28 cellular contexts compared by ENCODE assay signal in genomic region chr1:247378334-247379073, GRCh38. TPM values are rescaled to one million over a fixed set of nuclear protein-coding genes. Genes with fewer than 3 reads are reported as not detected.
"Had no signal": no experiment of that assay in that cellular context is flagged by ENCODE, and none has a peak within 500 bp of the region (broad histone marks: within the 10 kb centered on the region; RNA-seq: fewer than 3 reads in every experiment).

No MANE protein-coding gene starts in this region.

- H3K9me3 Mint-ChIP-seq: activated naive CD4-positive, alpha-beta T cell treated with anti-CD3 and anti-CD28 coated beads, Interleukin-2, amount 10 ng/mL, durations not matched to agents 7 days and 5 days; activated naive CD8-positive, alpha-beta T cell treated with anti-CD3 and anti-CD28 coated beads, Interleukin-2, amount 50 U/mL, for 24 hours had no signal

- H3K4me1 Mint-ChIP-seq: activated CD4-positive, alpha-beta T cell treated with anti-CD3 and anti-CD28 coated beads, Interleukin-2, amount 10 ng/mL, durations not matched to agents 7 days and 5 days had no signal

- H3K4me3 ChIP-seq: body of pancreas, transverse colon, uterus had no signal

- H3K36me3 Mint-ChIP-seq: activated CD8-positive, alpha-beta memory T cell treated with anti-CD3 and anti-CD28 coated beads, Interleukin-2, amount 10 ng/mL, durations not matched to agents 7 days and 5 days; activated naive CD4-positive, alpha-beta T cell treated with anti-CD3 and anti-CD28 coated beads, Interleukin-2, amount 10 ng/mL, durations not matched to agents 7 days and 5 days; memory B cell; naive thymus-derived CD4-positive, alpha-beta T cell; stimulated activated naive B cell treated with anti-CD40 and anti-IgM and Interleukin-4, amounts not matched to agents 10 μg/mL and 1 μg/mL and 100 μg/mL, for 72 hours had no signal

- H3K27ac ChIP-seq: body of pancreas, transverse colon, uterus, VCaP had no signal

- ATAC-seq: activated CD8-positive, alpha-beta memory T cell treated with anti-CD3 and anti-CD28 coated beads, Interleukin-2, amount 10 ng/mL, durations not matched to agents 7 days and 5 days; activated CD8-positive, alpha-beta T cell treated with anti-CD3 and anti-CD28 coated beads for 36 hours; activated naive CD8-positive, alpha-beta T cell treated with anti-CD3 and anti-CD28 coated beads, Interleukin-2, amount 50 U/mL, for 24 hours; body of pancreas; esophagus mucosa; naive thymus-derived CD4-positive, alpha-beta T cell; stimulated activated naive B cell treated with anti-CD40 and anti-IgM and Interleukin-4, amounts not matched to agents 10 μg/mL and 1 μg/mL and 100 μg/mL, for 72 hours had no signal

- H3K9me3 ChIP-seq: body of pancreas, transverse colon, uterus had no signal

- H3K27me3 ChIP-seq: transverse colon, uterus had no signal

- FAIRE-seq: endothelial cell of umbilical vein, islet of Langerhans had no signal

- H3K4me1 ChIP-seq: body of pancreas, transverse colon, uterus had no signal

- DNase-seq: activated CD4-positive, alpha-beta T cell treated with anti-CD3 and anti-CD28 coated beads, Interleukin-2, amount 10 ng/mL, durations not matched to agents 7 days and 5 days; activated CD4-positive, CD25-positive, alpha-beta regulatory T cell treated with anti-CD3 and anti-CD28 coated beads, Interleukin-2, amount 50 U/mL, for 72 hours; activated CD8-positive, alpha-beta memory T cell treated with anti-CD3 and anti-CD28 coated beads, Interleukin-2, amount 10 ng/mL, durations not matched to agents 7 days and 5 days; activated CD8-positive, alpha-beta T cell treated with anti-CD3 and anti-CD28 coated beads for 36 hours; activated effector memory CD4-positive, alpha-beta T cell treated with anti-CD3 and anti-CD28 coated beads, Interleukin-2, amount 50 U/mL, for 16 hours; activated naive CD4-positive, alpha-beta T cell treated with anti-CD3 and anti-CD28 coated beads, Interleukin-2, amount 10 ng/mL, durations not matched to agents 7 days and 5 days; activated naive CD8-positive, alpha-beta T cell treated with anti-CD3 and anti-CD28 coated beads, Interleukin-2, amount 50 U/mL, for 24 hours; activated T-cell treated with anti-CD3 and anti-CD28 coated beads for 4 hours; anterior cingulate cortex; body of pancreas; caudate nucleus; effector CD8-positive, alpha-beta T cell; foreskin melanocyte; hippocampal formation; naive thymus-derived CD4-positive, alpha-beta T cell; retina; stimulated activated CD4-positive, alpha-beta T cell treated with anti-CD3 and anti-CD28 coated beads, Interleukin-2, amount 100 ng/mL, for 48 hours; stimulated activated CD8-positive, alpha-beta memory T cell treated with anti-CD3 and anti-CD28 coated beads, Interleukin-4, amount 100 ng/mL, for 48 hours; stimulated activated naive B cell treated with anti-CD40 and anti-IgM and Interleukin-4, amounts not matched to agents 10 μg/mL and 1 μg/mL and 100 μg/mL, for 72 hours; transverse colon; uterus had no signal

- H3K27ac Mint-ChIP-seq: activated CD4-positive, alpha-beta T cell treated with anti-CD3 and anti-CD28 coated beads, Interleukin-2, amount 10 ng/mL, durations not matched to agents 7 days and 5 days; activated CD8-positive, alpha-beta memory T cell treated with anti-CD3 and anti-CD28 coated beads, Interleukin-2, amount 10 ng/mL, durations not matched to agents 7 days and 5 days; activated CD8-positive, alpha-beta T cell treated with anti-CD3 and anti-CD28 coated beads for 36 hours; activated naive CD4-positive, alpha-beta T cell treated with anti-CD3 and anti-CD28 coated beads, Interleukin-2, amount 10 ng/mL, durations not matched to agents 7 days and 5 days; activated naive CD8-positive, alpha-beta T cell treated with anti-CD3 and anti-CD28 coated beads, Interleukin-2, amount 50 U/mL, for 24 hours; dendritic cell treated with granulocyte-macrophage colony-stimulating factor and Interleukin-4, amounts not matched to agents 40 ng/mL and 50 ng/mL, for 4 days; memory B cell; naive thymus-derived CD4-positive, alpha-beta T cell; progenitor cell of endocrine pancreas; stimulated activated naive B cell treated with anti-CD40 and anti-IgM and Interleukin-4, amounts not matched to agents 10 μg/mL and 1 μg/mL and 100 μg/mL, for 72 hours had no signal

- H3K4me3 Mint-ChIP-seq: activated CD4-positive, alpha-beta T cell treated with anti-CD3 and anti-CD28 coated beads, Interleukin-2, amount 10 ng/mL, durations not matched to agents 7 days and 5 days; activated CD8-positive, alpha-beta memory T cell treated with anti-CD3 and anti-CD28 coated beads, Interleukin-2, amount 10 ng/mL, durations not matched to agents 7 days and 5 days; activated CD8-positive, alpha-beta T cell treated with anti-CD3 and anti-CD28 coated beads for 36 hours; activated naive CD4-positive, alpha-beta T cell treated with anti-CD3 and anti-CD28 coated beads, Interleukin-2, amount 10 ng/mL, durations not matched to agents 7 days and 5 days; activated naive CD8-positive, alpha-beta T cell treated with anti-CD3 and anti-CD28 coated beads, Interleukin-2, amount 50 U/mL, for 24 hours; dendritic cell treated with granulocyte-macrophage colony-stimulating factor and Interleukin-4, amounts not matched to agents 40 ng/mL and 50 ng/mL, for 4 days; memory B cell; naive thymus-derived CD4-positive, alpha-beta T cell; stimulated activated naive B cell treated with anti-CD40 and anti-IgM and Interleukin-4, amounts not matched to agents 10 μg/mL and 1 μg/mL and 100 μg/mL, for 72 hours had no signal

- H3K27me3 Mint-ChIP-seq: activated CD8-positive, alpha-beta T cell treated with anti-CD3 and anti-CD28 coated beads for 36 hours; dendritic cell treated with granulocyte-macrophage colony-stimulating factor and Interleukin-4, amounts not matched to agents 40 ng/mL and 50 ng/mL, for 4 days had no signal

- H3K36me3 ChIP-seq: transverse colon, uterus had no signal

RNA-seq across cellular contexts. Expression of gene NLRP3, which starts 37.5 kb away (rescaled TPM):
- total RNA-seq: progenitor cell of endocrine pancreas had no signal
